Comparison of ENCODE assay signal across 8 cellular contexts in the genomic region with DNA sequence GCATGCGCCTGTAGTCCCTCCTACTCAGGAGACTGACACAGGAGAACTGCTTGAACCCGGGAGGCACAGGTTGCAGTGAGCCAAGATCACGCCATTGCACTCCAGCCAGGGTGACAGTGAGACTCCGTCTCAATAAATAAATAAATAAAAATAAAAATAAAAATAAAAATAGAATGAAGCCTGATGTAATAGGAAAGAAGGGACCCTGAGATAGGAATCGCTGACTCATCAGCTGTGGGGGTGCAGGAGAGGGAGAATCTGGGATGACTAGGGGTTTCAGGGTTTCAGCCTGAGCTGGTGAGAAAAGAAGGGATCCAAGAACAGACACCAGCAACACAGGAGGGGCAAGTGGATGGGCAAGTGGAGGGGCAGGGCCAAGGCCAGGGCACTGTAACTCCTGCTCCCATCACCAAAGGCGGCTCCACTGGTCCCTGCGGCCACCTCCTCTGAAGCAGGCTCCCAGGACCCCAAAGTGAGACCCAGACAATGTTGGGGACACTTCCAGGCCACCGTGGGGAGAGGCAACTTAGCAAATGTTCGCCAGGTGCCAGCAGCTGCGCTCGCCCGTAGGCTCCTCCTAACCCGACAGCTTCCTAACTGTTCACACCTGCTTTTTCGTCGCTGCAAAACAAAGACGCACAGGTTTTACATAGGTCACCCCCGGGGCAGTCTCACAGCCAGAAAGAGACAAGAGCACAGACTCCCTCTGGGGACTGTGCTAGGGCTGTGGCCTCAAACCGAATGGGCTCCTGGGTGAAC. TPM values are rescaled to one million over a fixed set of nuclear protein-coding genes. Genes with fewer than 3 reads are reported as not detected.
DNase-seq lines count a peak whose midpoint lies in the region; ATAC-seq, FAIRE-seq and TF ChIP-seq lines count a peak whose summit lies in the region.

No MANE protein-coding gene starts in this region.

- no peaks in the 10 kb centered on the region for H3K27me3 Mint-ChIP-seq in astrocyte (ENCODE audit: low read depth, unreplicated experiment)

- peaks cover 16% of the 10 kb centered on the region for H3K4me1 Mint-ChIP-seq in astrocyte (ENCODE audit: low read depth, unreplicated experiment)

- H3K79me2 ChIP-seq in astrocyte (ENCODE audit: insufficient read depth, low read length) = peaks cover 87% of the 10 kb centered on the region

- 52% methylated on average over 16 of the region's 18 CpGs for WGBS in mesenchymal stem cell

- ATAC-seq in HG02970 (IDR thresholded peaks at IDR 0.05; ENCODE audit: low FRiP score, unreplicated experiment) (no peak), HG03432 (IDR thresholded peaks at IDR 0.05; ENCODE audit: unreplicated experiment) (no peak), HG02884 (IDR thresholded peaks at IDR 0.05; ENCODE audit: unreplicated experiment) (no peak)

- H3K9me3 ChIP-seq in astrocyte (ENCODE audit: insufficient read depth, low read depth, low read length) (no peaks in the 10 kb centered on the region), mesenchymal stem cell (ENCODE audit: control insufficient read depth, low read length) (no peaks in the 10 kb centered on the region)

- H3K23ac ChIP-seq in mesenchymal stem cell (ENCODE audit: low read length in 2 of 2) = peak overlapping the region in 1 of 2 experiments; percentile 87

- peaks cover 6% of the 10 kb centered on the region for H3K36me3 Mint-ChIP-seq in astrocyte (ENCODE audit: low read depth, unreplicated experiment)

- H4K8ac ChIP-seq in mesenchymal stem cell (ENCODE audit: low read length) = peak overlapping the region; percentile 92

- no peak for FAIRE-seq in astrocyte (lab: Jason Lieb, UNC)

- no peak for TF ChIP-seq CTCF in GM12875 (IDR thresholded peaks at IDR 0.05; ENCODE audit: borderline replicate concordance, insufficient read depth, low read depth, low read length)
- no peak for TF ChIP-seq CTCF in NB4 (IDR thresholded peaks at IDR 0.05; ENCODE audit: low read depth, low read length)
- TF ChIP-seq CTCF in astrocyte (IDR thresholded peaks at IDR 0.05; ENCODE audit: insufficient read depth, low read depth, low read length) = no peak

- H2AK5ac ChIP-seq in mesenchymal stem cell (ENCODE audit: low read length, severe bottlenecking) = no peak overlapping the region

- H3K14ac ChIP-seq in mesenchymal stem cell (ENCODE audit: low read length in 2 of 2) = no peak overlapping the region

- peak overlapping the region; percentile 98 for H3K4me3 ChIP-seq in GM12875 (ENCODE audit: low read depth, low read length)
- H3K4me3 ChIP-seq in NB4 (ENCODE audit: low read depth, low read length) = peak overlapping the region; percentile 96
- H3K4me3 ChIP-seq in astrocyte (ENCODE audit: insufficient read depth, low read depth, low read length) = peak overlapping the region; percentile 79
- peak overlapping the region in 1 of 2 experiments; percentile 98 for H3K4me3 ChIP-seq in mesenchymal stem cell (ENCODE audit: insufficient read depth in 1 of 2, low read depth in 1 of 2, low read length in 2 of 2)

- H3K27me3 ChIP-seq in astrocyte (ENCODE audit: insufficient read depth, low read length) (no peaks in the 10 kb centered on the region), mesenchymal stem cell (ENCODE audit: control insufficient read depth in 1 of 2, insufficient read depth in 1 of 2, low read length in 2 of 2) (no peaks in the 10 kb centered on the region)

- H2BK120ac ChIP-seq in mesenchymal stem cell (ENCODE audit: low read depth, low read length) = no peak overlapping the region

- H3K4me2 ChIP-seq in astrocyte (ENCODE audit: low read length) (peak overlapping the region; percentile 93), mesenchymal stem cell (ENCODE audit: low read length, poor library complexity, severe bottlenecking) (peak overlapping the region; percentile 32)

- H3K18ac ChIP-seq in mesenchymal stem cell (ENCODE audit: low read depth in 1 of 2, low read length in 2 of 2) = no peak overlapping the region

- DNase-seq in NB4 (ENCODE audit: low read depth) = no peak
- DNase-seq in astrocyte (ENCODE audit: low read depth) = no peak
- peak; percentile 71 for DNase-seq in mesenchymal stem cell
- no peak for DNase-seq in ACHN

- H4K20me1 ChIP-seq in astrocyte (ENCODE audit: insufficient read depth, low read length) = peaks cover 22% of the 10 kb centered on the region

- no peak overlapping the region for H2BK15ac ChIP-seq in mesenchymal stem cell (ENCODE audit: low read depth, poor library complexity, severe bottlenecking)

- peak overlapping the region; percentile 6 for H2AFZ ChIP-seq in astrocyte (ENCODE audit: low read depth, low read length)
- peak overlapping the region; percentile 1 for H2AFZ ChIP-seq in mesenchymal stem cell (ENCODE audit: low read depth, low read length)

- H3K9me3 Mint-ChIP-seq in astrocyte (ENCODE audit: unreplicated experiment) = no peaks in the 10 kb centered on the region

- H3K9ac ChIP-seq in astrocyte (ENCODE audit: low read length) = peak overlapping the region; percentile 98
- peak overlapping the region; percentile 97 for H3K9ac ChIP-seq in mesenchymal stem cell (ENCODE audit: low read length)

- H3K36me3 ChIP-seq in astrocyte (ENCODE audit: insufficient read depth, low read length) = peaks cover 13% of the 10 kb centered on the region
- H3K36me3 ChIP-seq in mesenchymal stem cell (ENCODE audit: control insufficient read depth in 1 of 2, insufficient read depth in 2 of 2, low read depth in 1 of 2, low read length in 2 of 2) = peaks cover 13 to 16% of the 10 kb centered on the region in 2 experiments

- H3K4me1 ChIP-seq in astrocyte (ENCODE audit: insufficient read depth, low read length) = peaks cover 32% of the 10 kb centered on the region
- H3K4me1 ChIP-seq in mesenchymal stem cell (ENCODE audit: control insufficient read depth, insufficient read depth, low read depth, low read length) = peaks cover 20% of the 10 kb centered on the region

- H3K79me1 ChIP-seq in mesenchymal stem cell (replicated peaks; ENCODE audit: low read length, poor library complexity, severe bottlenecking) = peaks cover 34% of the 10 kb centered on the region

- H3K27ac ChIP-seq in astrocyte (ENCODE audit: low read depth, low read length) = peak overlapping the region; percentile 93
- no peak overlapping the region for H3K27ac ChIP-seq in mesenchymal stem cell (ENCODE audit: low read length, poor library complexity, severe bottlenecking)

- no peak overlapping the region for H2BK5ac ChIP-seq in mesenchymal stem cell (ENCODE audit: low read depth, low read length, poor library complexity, severe bottlenecking)

- H4K91ac ChIP-seq in mesenchymal stem cell (ENCODE audit: low read length) = no peak overlapping the region

- peak overlapping the region; percentile 94 for H3K4me3 Mint-ChIP-seq in astrocyte (ENCODE audit: unreplicated experiment)

- peak overlapping the region in 1 of 2 experiments; percentile 54 for H2BK12ac ChIP-seq in mesenchymal stem cell (ENCODE audit: low read length in 2 of 2)

- in situ Hi-C loops in ACHN (cut with HindIII; ENCODE audit: low pct_ligation_motif_present, low pct_unique_long_range_greater_than_20kb, low sequenced_read_pairs) = no loop called here

- peak overlapping the region; percentile 94 for H3K27ac Mint-ChIP-seq in astrocyte (ENCODE audit: unreplicated experiment)

- no peak for TF ChIP-seq POLR2A in NB4 (IDR thresholded peaks at IDR 0.05; ENCODE audit: extremely low read depth, insufficient read length)

- H3K4ac ChIP-seq in mesenchymal stem cell (ENCODE audit: low read depth in 1 of 2, low read length in 2 of 2) = peak overlapping the region; percentile 48 to 49

RNA-seq across cellular contexts. Expression of gene HAUS8, which starts 1.2 kb away (rescaled TPM):
- 5.6 and 7.6 TPM in 2 replicates for total RNA-seq in astrocyte
- 5.1 TPM for polyA plus RNA-seq in mesenchymal stem cell (2013, experiment 1 of 2)
- polyA plus RNA-seq in mesenchymal stem cell (2013, experiment 2 of 2) = 6.6 TPM

RNA-seq across cellular contexts. Expression of gene MYO9B, which starts 1.5 kb away (rescaled TPM):
- 117 and 123 TPM in 2 replicates for total RNA-seq in astrocyte
- polyA plus RNA-seq in mesenchymal stem cell (2013, experiment 1 of 2) = 49.4 TPM
- polyA plus RNA-seq in mesenchymal stem cell (2013, experiment 2 of 2) = 51.6 TPM

RNA-seq across cellular contexts. Expression of gene CPAMD8, which starts 47.4 kb away (rescaled TPM):
- total RNA-seq in astrocyte = 1.4 and 1.9 TPM in 2 replicates
- polyA plus RNA-seq in mesenchymal stem cell (2013, experiment 1 of 2) = 3.7 TPM
- 3.3 TPM for polyA plus RNA-seq in mesenchymal stem cell (2013, experiment 2 of 2)
